ENCODE assay signal across 14 cellular contexts in the genomic region with DNA sequence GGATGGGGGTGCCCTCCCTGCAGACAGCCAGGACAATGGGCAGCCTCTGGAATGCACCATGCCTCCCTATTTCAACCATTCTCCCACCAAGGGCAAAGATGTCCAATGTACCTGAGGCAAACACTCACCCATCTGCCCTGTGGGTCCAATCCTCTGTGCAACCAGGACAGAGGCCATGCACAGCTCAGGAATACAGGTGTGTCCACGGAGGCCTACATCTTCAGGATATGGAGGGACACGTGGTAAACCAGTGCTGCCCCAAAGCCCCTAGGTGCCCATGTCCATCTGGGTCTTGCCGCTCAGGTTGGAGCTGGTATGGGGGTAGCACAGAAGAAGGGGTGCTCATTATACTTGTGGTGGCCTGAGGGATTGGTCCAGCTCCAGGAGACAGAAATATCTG. TPM values are rescaled to one million over a fixed set of nuclear protein-coding genes. Genes with fewer than 3 reads are reported as not detected.
DNase-seq lines count a peak whose midpoint lies in the region; ATAC-seq and TF ChIP-seq lines count a peak whose summit lies in the region.
"Had no signal": no experiment of that assay in that cellular context is flagged by ENCODE, and none has a peak within 500 bp of the region (broad histone marks: within the 10 kb centered on the region; RNA-seq: fewer than 3 reads in every experiment).

No MANE protein-coding gene starts in this region.

- H3K27me3 Mint-ChIP-seq in activated CD4-positive, alpha-beta T cell treated with anti-CD3 and anti-CD28 coated beads, Interleukin-2, amount 10 ng/mL, durations not matched to agents 7 days and 5 days = no peaks in the 10 kb centered on the region
- no peaks in the 10 kb centered on the region for H3K27me3 Mint-ChIP-seq in chondrocyte (ENCODE audit: low read depth)
- H3K27me3 Mint-ChIP-seq in nephron progenitor cell (ENCODE audit: low read depth, poor library complexity) = peaks cover 7% of the 10 kb centered on the region

- peak overlapping the region; percentile 59; the same call in 1 of the 2 replicates for H3K4me2 ChIP-seq in OCI-LY7 (ENCODE audit: low read length)

- H3K27me3 ChIP-seq in neutrophil (no peaks in the 10 kb centered on the region), gastrocnemius medialis (no peaks in the 10 kb centered on the region)

- H3K4me1 ChIP-seq in OCI-LY7 (ENCODE audit: insufficient read depth, low read length, poor library complexity, severe bottlenecking) = peaks cover 90% of the 10 kb centered on the region
- peaks cover 80 to 83% of the 10 kb centered on the region in 2 experiments for H3K4me1 ChIP-seq in neutrophil (ENCODE audit: control insufficient read depth in 1 of 2, insufficient read depth in 1 of 2, low read depth in 1 of 2, low read length in 1 of 2)
- H3K4me1 ChIP-seq in gastrocnemius medialis = peaks cover 10 to 30% of the 10 kb centered on the region in 2 donors

- H3K4me3 Mint-ChIP-seq in activated CD4-positive, alpha-beta T cell treated with anti-CD3 and anti-CD28 coated beads, Interleukin-2, amount 10 ng/mL, durations not matched to agents 7 days and 5 days = no peak overlapping the region
- H3K4me3 Mint-ChIP-seq in chondrocyte (ENCODE audit: unreplicated experiment) (no peak overlapping the region), nephron progenitor cell (no peak overlapping the region)

- H3K4me3 ChIP-seq in OCI-LY7 (ENCODE audit: low read depth, low read length, poor library complexity, severe bottlenecking) = no peak overlapping the region
- H3K4me3 ChIP-seq in neutrophil (ENCODE audit: low read depth in 1 of 2, low read length in 1 of 2) = peak overlapping the region in 1 of 2 experiments; percentile 51
- no peak overlapping the region for H3K4me3 ChIP-seq in gastrocnemius medialis

- H3K9me3 ChIP-seq in OCI-LY7 (ENCODE audit: low read length) (no peaks in the 10 kb centered on the region), neutrophil (no peaks in the 10 kb centered on the region), gastrocnemius medialis (no peaks in the 10 kb centered on the region)

- peaks cover 69% of the 10 kb centered on the region for H3K36me3 Mint-ChIP-seq in activated CD4-positive, alpha-beta T cell treated with anti-CD3 and anti-CD28 coated beads, Interleukin-2, amount 10 ng/mL, durations not matched to agents 7 days and 5 days (ENCODE audit: low read depth)
- H3K36me3 Mint-ChIP-seq in chondrocyte (ENCODE audit: low read depth) (peaks cover 4% of the 10 kb centered on the region), nephron progenitor cell (ENCODE audit: low read depth) (no peaks in the 10 kb centered on the region)

- TF ChIP-seq CTCF in OCI-LY7 (conservative IDR thresholded peaks at IDR 0.05; ENCODE audit: low read length) (no peak), chondrocyte (IDR thresholded peaks at IDR 0.05) (no peak), neutrophil (IDR thresholded peaks at IDR 0.05) (no peak), gastrocnemius medialis (IDR thresholded peaks at IDR 0.05 in 4 of 5, conservative IDR thresholded peaks at IDR 0.05 in 1 of 5) (no peak), nephron progenitor cell (IDR thresholded peaks at IDR 0.05) (no peak)

- no peak for ATAC-seq in gastrocnemius medialis
- ATAC-seq: activated CD4-positive, CD25-positive, alpha-beta regulatory T cell treated with anti-CD3 and anti-CD28 coated beads, Interleukin-2, amount 50 U/mL, for 24 hours had no signal

- peak overlapping the region; percentile 98 for H3K27ac ChIP-seq in OCI-LY7 (ENCODE audit: low read depth, low read length, poor library complexity, severe bottlenecking)
- peak overlapping the region; percentile 96 for H3K27ac ChIP-seq in neutrophil
- H3K27ac ChIP-seq in gastrocnemius medialis = no peak overlapping the region

- H3K36me3 ChIP-seq in OCI-LY7 (ENCODE audit: insufficient read depth, low read length) (no peaks in the 10 kb centered on the region; the same call in 1 of the 2 replicates), neutrophil (no peaks in the 10 kb centered on the region), gastrocnemius medialis (no peaks in the 10 kb centered on the region)

- H4K20me1 ChIP-seq in OCI-LY7 (ENCODE audit: insufficient read depth, low read length) = no peaks in the 10 kb centered on the region

- H3K4me1 Mint-ChIP-seq in activated CD4-positive, alpha-beta T cell treated with anti-CD3 and anti-CD28 coated beads, Interleukin-2, amount 10 ng/mL, durations not matched to agents 7 days and 5 days = peaks cover 84% of the 10 kb centered on the region
- H3K4me1 Mint-ChIP-seq in chondrocyte (ENCODE audit: low read depth) (peaks cover 27% of the 10 kb centered on the region), nephron progenitor cell (peaks cover 22% of the 10 kb centered on the region)

- H3K79me2 ChIP-seq in OCI-LY7 (ENCODE audit: insufficient read depth, low read depth, low read length) = no peaks in the 10 kb centered on the region; the same call in 1 of the 2 replicates

- no peak for DNase-seq in activated CD4-positive, alpha-beta T cell treated with anti-CD3 and anti-CD28 coated beads, Interleukin-2, amount 10 ng/mL, durations not matched to agents 7 days and 5 days
- DNase-seq in activated CD4-positive, alpha-beta T cell treated with anti-CD3 and anti-CD28 coated beads, Interleukin-2, amount 50 U/mL, for 4 hours = no peak
- DNase-seq in OCI-LY7 (ENCODE audit: low spot score) (no peak), chondrocyte (ENCODE audit: low spot score) (peak; percentile 56), gastrocnemius medialis (no peak), nephron progenitor cell (no peak)
- no peak for DNase-seq in stimulated activated CD4-positive, alpha-beta T cell treated with anti-CD3 and anti-CD28 coated beads, Interleukin-4, amount 100 ng/mL, for 1 hour
- DNase-seq: central memory CD4-positive, alpha-beta T cell; head of caudate nucleus; MV-4-11; NCI-H2171 treated with DMSO at 0.1 percent for 48 hours; substantia nigra had no signal

- no peak for TF ChIP-seq POLR2A in gastrocnemius medialis (IDR thresholded peaks at IDR 0.05)

- H3K9me3 Mint-ChIP-seq in activated CD4-positive, alpha-beta T cell treated with anti-CD3 and anti-CD28 coated beads, Interleukin-2, amount 10 ng/mL, durations not matched to agents 7 days and 5 days = peaks cover 4% of the 10 kb centered on the region
- H3K9me3 Mint-ChIP-seq in chondrocyte (ENCODE audit: low read depth) (no peaks in the 10 kb centered on the region), nephron progenitor cell (no peaks in the 10 kb centered on the region)

- intact Hi-C loops in OCI-LY7 (cut with micrococcal nuclease; ENCODE audit: unreplicated experiment) (loop anchor here (10.0 kb wide), 1 partner anchor 715 kb away; the partner anchor contains the start of gene TBCC), gastrocnemius medialis (cut with DNase I; ENCODE audit: low total_unique reads) (no loop called here)

- H2AFZ ChIP-seq in OCI-LY7 (ENCODE audit: low read length) = no peak overlapping the region

- peak overlapping the region; percentile 95 for H3K27ac Mint-ChIP-seq in activated CD4-positive, alpha-beta T cell treated with anti-CD3 and anti-CD28 coated beads, Interleukin-2, amount 10 ng/mL, durations not matched to agents 7 days and 5 days
- H3K27ac Mint-ChIP-seq in chondrocyte (ENCODE audit: unreplicated experiment) (peak overlapping the region; percentile 49), nephron progenitor cell (no peak overlapping the region)

- no TSS peak for BruUV-seq in OCI-LY7 (replicated peaks; lab: Mats Ljungman, UMichigan)

- CTCF ChIA-PET in activated CD4-positive, alpha-beta T cell treated with anti-CD3 and anti-CD28 coated beads, Interleukin-2, amount 10 ng/mL, durations not matched to agents 7 days and 5 days (lab: Charles Lee) = interaction anchor here (1.6 to 3.5 kb wide), 4 partner anchors 10 to 94 kb away, joined by 3 to 38 read pairs (median 9); no protein-coding TSS in a partner anchor
- CTCF ChIA-PET in OCI-LY7 (lab: Charles Lee; ENCODE audit: unreplicated experiment) = no interaction called here

- H3K9me2 ChIP-seq in OCI-LY7 (ENCODE audit: insufficient read depth, low read length) = no peaks in the 10 kb centered on the region

- in situ Hi-C loops in gastrocnemius medialis (cut with MboI; ENCODE audit: low sequenced_read_pairs in 4 of 4) = no loop called here

- POLR2A ChIA-PET in activated CD4-positive, alpha-beta T cell treated with anti-CD3 and anti-CD28 coated beads, Interleukin-2, amount 10 ng/mL, durations not matched to agents 7 days and 5 days (lab: Charles Lee) = interaction anchor here (0.6 kb wide), 1 partner anchor 28 kb away, joined by 8 read pairs; no protein-coding TSS in a partner anchor
- POLR2A ChIA-PET in OCI-LY7 (lab: Charles Lee) = interaction anchor here (0.7 to 4.2 kb wide), 8 partner anchors 8 to 136 kb away, joined by 3 to 30 read pairs (median 4); partner anchors contain the start of gene TAF8

RNA-seq across cellular contexts. Expression of gene TAF8, which starts 20.4 kb away (rescaled TPM):
- total RNA-seq in activated CD4-positive, alpha-beta T cell treated with anti-CD3 and anti-CD28 coated beads, Interleukin-2, amount 10 ng/mL, durations not matched to agents 7 days and 5 days = 10 to 100 TPM; 53.2 to 60.2 TPM
- total RNA-seq in OCI-LY7 (2014; rRNA removed; shearing (Covaris generic)) = 33.2 and 35.1 TPM in 2 replicates
- total RNA-seq in OCI-LY7 (2022) (47.8 and 56.0 TPM in 2 replicates), chondrocyte (17.0 to 20.4 TPM (median 17.2 TPM) in 3 replicates), gastrocnemius medialis (10 to 100 TPM; 16.3 to 49.2 (median 35.6) TPM)

Comparison
In these comparisons a context has a peak if more than half of its experiments do, and no peak if none do; other contexts are left out.
1. H3K27ac ChIP-seq: peak in OCI-LY7 (single experiment) and neutrophil (single experiment); none in gastrocnemius medialis (0 of 4).